ENCODE assay signal across 19 cellular contexts in genomic region chr3:14280326-14280725, GRCh38.
"Had no signal": no experiment of that assay in that cellular context is flagged by ENCODE, and none has a peak within 500 bp of the region (broad histone marks: within the 10 kb centered on the region; RNA-seq: fewer than 3 reads in every experiment).

No MANE protein-coding gene starts in this region.

- H3K9me3 ChIP-seq: gastroesophageal sphincter, ovary, testis had no signal

- H3K4me3 ChIP-seq: gastroesophageal sphincter, ovary, testis had no signal

- ATAC-seq: activated CD8-positive, alpha-beta T cell treated with anti-CD3 and anti-CD28 coated beads for 36 hours; activated naive CD4-positive, alpha-beta T cell treated with anti-CD3 and anti-CD28 coated beads, Interleukin-2, amount 50 U/mL, for 72 hours; gastroesophageal sphincter; stimulated activated naive CD8-positive, alpha-beta T cell treated with anti-CD3 and anti-CD28 coated beads, Interleukin-15, amount 100 ng/mL, for 72 hours; T-helper 17 cell; WTC11 had no signal

- H3K27ac Mint-ChIP-seq: activated CD8-positive, alpha-beta T cell treated with anti-CD3 and anti-CD28 coated beads for 36 hours; activated naive CD4-positive, alpha-beta T cell treated with anti-CD3 and anti-CD28 coated beads, Interleukin-2, amount 50 U/mL, for 72 hours; brain; mesothelial cell of epicardium; stimulated activated naive CD8-positive, alpha-beta T cell treated with anti-CD3 and anti-CD28 coated beads, Interleukin-15, amount 100 ng/mL, for 72 hours; T-helper 17 cell; WTC11 had no signal

- H3K9me3 Mint-ChIP-seq: activated CD8-positive, alpha-beta T cell treated with anti-CD3 and anti-CD28 coated beads for 36 hours; activated naive CD4-positive, alpha-beta T cell treated with anti-CD3 and anti-CD28 coated beads, Interleukin-2, amount 50 U/mL, for 72 hours; mesothelial cell of epicardium; neural crest cell; stimulated activated naive CD8-positive, alpha-beta T cell treated with anti-CD3 and anti-CD28 coated beads, Interleukin-15, amount 100 ng/mL, for 72 hours had no signal

- H3K27ac ChIP-seq: gastroesophageal sphincter, ovary, testis had no signal

- H3K36me3 Mint-ChIP-seq: activated naive CD4-positive, alpha-beta T cell treated with anti-CD3 and anti-CD28 coated beads, Interleukin-2, amount 50 U/mL, for 72 hours; brain; mesothelial cell of epicardium; WTC11 had no signal

- DNase-seq: activated CD4-positive, alpha-beta T cell treated with anti-CD3 and anti-CD28 coated beads for 4 hours; activated CD8-positive, alpha-beta T cell treated with anti-CD3 and anti-CD28 coated beads for 36 hours; activated effector memory CD4-positive, alpha-beta T cell treated with anti-CD3 and anti-CD28 coated beads, Interleukin-2, amount 50 U/mL, for 16 hours; activated T-cell treated with anti-CD3 and anti-CD28 coated beads, Interleukin-2, amount 50 U/mL, for 48 hours; amniotic stem cell; cortex of kidney; effector CD8-positive, alpha-beta T cell; kidney; stimulated activated CD4-positive, alpha-beta T cell treated with anti-CD3 and anti-CD28 coated beads, Interleukin-1b, Interleukin-23, amount 100 ng/mL, for 48 hours; stimulated activated naive CD8-positive, alpha-beta T cell treated with anti-CD3 and anti-CD28 coated beads, Interleukin-15, amount 100 ng/mL, for 72 hours; T-helper 17 cell; testis had no signal

- H3K4me1 ChIP-seq: gastroesophageal sphincter, testis had no signal

- H3K4me1 Mint-ChIP-seq: stimulated activated naive CD8-positive, alpha-beta T cell treated with anti-CD3 and anti-CD28 coated beads, Interleukin-15, amount 100 ng/mL, for 72 hours had no signal

- H3K36me3 ChIP-seq: gastroesophageal sphincter, ovary had no signal

- H3K27me3 ChIP-seq: ovary, testis had no signal

- H3K27me3 Mint-ChIP-seq: activated CD8-positive, alpha-beta T cell treated with anti-CD3 and anti-CD28 coated beads for 36 hours; stimulated activated naive CD8-positive, alpha-beta T cell treated with anti-CD3 and anti-CD28 coated beads, Interleukin-15, amount 100 ng/mL, for 72 hours had no signal

- H3K4me3 Mint-ChIP-seq: activated CD8-positive, alpha-beta T cell treated with anti-CD3 and anti-CD28 coated beads for 36 hours; brain; mesothelial cell of epicardium; neural crest cell; stimulated activated naive CD8-positive, alpha-beta T cell treated with anti-CD3 and anti-CD28 coated beads, Interleukin-15, amount 100 ng/mL, for 72 hours; T-helper 17 cell; WTC11 had no signal
